In the genomic region with DNA sequence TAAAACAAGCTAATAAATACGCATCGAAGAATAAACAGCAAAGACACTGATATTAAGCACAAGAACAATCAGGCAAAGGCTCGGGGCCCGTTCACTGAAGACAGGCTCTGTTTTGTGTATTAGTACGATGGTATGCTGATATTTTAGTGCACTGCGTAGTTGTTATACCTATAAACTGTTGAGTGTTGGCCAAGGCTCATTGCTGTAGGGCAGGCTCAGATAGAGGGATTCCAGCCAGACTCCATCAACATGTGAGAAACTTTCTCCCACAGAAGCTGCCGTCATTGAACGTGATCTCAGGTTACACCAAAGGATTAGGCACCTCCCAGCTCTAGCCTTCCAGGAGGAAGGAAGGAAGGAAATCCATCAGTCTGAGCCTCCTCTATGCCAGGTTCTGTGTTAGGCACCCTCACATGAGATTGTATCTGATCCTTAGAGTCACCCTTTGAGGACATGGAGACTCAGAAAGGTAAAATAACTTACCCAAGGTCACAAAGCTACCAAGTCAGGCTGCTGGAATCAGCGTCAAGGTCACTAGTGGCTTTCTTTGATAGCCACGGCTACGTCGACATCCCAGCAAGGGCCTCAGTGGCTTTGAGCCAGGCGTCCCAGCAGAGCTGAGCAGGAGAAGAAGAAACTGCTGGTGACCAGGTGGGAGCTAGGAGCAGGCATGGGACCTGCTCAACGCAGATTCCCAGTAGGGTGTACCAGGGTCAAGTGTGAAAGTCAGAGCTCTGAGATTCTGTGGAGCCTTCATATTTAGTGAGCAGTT, we compare ENCODE assay signal across 1 cellular context.
TF ChIP-seq lines count a peak whose summit lies in the region.

No MANE protein-coding gene starts in this region.

TF ChIP-seq in H1, 55 proteins besides CTCF, POLR2A, EP300 and RAD21:
- TF ChIP-seq, protein P1, sequence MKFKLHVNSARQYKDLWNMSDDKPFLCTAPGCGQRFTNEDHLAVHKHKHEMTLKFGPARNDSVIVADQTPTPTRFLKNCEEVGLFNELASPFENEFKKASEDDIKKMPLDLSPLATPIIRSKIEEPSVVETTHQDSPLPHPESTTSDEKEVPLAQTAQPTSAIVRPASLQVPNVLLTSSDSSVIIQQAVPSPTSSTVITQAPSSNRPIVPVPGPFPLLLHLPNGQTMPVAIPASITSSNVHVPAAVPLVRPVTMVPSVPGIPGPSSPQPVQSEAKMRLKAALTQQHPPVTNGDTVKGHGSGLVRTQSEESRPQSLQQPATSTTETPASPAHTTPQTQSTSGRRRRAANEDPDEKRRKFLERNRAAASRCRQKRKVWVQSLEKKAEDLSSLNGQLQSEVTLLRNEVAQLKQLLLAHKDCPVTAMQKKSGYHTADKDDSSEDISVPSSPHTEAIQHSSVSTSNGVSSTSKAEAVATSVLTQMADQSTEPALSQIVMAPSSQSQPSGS (IDR thresholded peaks at IDR 0.05; ENCODE audit: low read length): peak; percentile 74; the same call in 1 of the 2 replicates
- TF ChIP-seq TAF1 (IDR thresholded peaks at IDR 0.05; ENCODE audit: low read depth, low read length) (no peak), KDM1A (IDR thresholded peaks at IDR 0.05; ENCODE audit: borderline replicate concordance, low read length) (no peak), RFX5 (IDR thresholded peaks at IDR 0.05; ENCODE audit: borderline replicate concordance, low read depth, low read length) (no peak)
- TF ChIP-seq, protein P2, sequence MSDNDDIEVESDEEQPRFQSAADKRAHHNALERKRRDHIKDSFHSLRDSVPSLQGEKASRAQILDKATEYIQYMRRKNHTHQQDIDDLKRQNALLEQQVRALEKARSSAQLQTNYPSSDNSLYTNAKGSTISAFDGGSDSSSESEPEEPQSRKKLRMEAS (IDR thresholded peaks at IDR 0.05): peak; percentile 25; the same call in 1 of the 2 replicates
TF ChIP-seq in H1: peak in this region for 2.
